8 cellular contexts compared by ENCODE assay signal in genomic region chr16:53094013-53094630, GRCh38. TPM values are rescaled to one million over a fixed set of nuclear protein-coding genes. Genes with fewer than 3 reads are reported as not detected.
DNase-seq lines count a peak whose midpoint lies in the region; ATAC-seq and TF ChIP-seq lines count a peak whose summit lies in the region.

No MANE protein-coding gene starts in this region.

- ATAC-seq in GM18867 (IDR thresholded peaks at IDR 0.05; ENCODE audit: unreplicated experiment) (peak; percentile 46), HG03045 (IDR thresholded peaks at IDR 0.05; ENCODE audit: unreplicated experiment) (peak; percentile 45)

- H3K4me1 ChIP-seq in muscle layer of duodenum (ENCODE audit: control insufficient read depth in 1 of 2, insufficient read depth in 2 of 2, low read length in 2 of 2) = peaks cover 36 to 51% of the 10 kb centered on the region in 2 donors

- H3K27me3 ChIP-seq in muscle layer of duodenum (ENCODE audit: low read depth, low read length) = no peaks in the 10 kb centered on the region

- H3K27ac ChIP-seq in muscle layer of duodenum (ENCODE audit: low read length) = peak overlapping the region; percentile 76

- peaks cover 0 to 5% of the 10 kb centered on the region in 2 donors for H3K36me3 ChIP-seq in muscle layer of duodenum (ENCODE audit: control insufficient read depth in 1 of 2, insufficient read depth in 2 of 2, low read length in 2 of 2)

- DNase-seq in AML-193 (lab: John Stamatoyannopoulos, UW) (peak; percentile 53 to 63), NOMO-1 (lab: John Stamatoyannopoulos, UW; ENCODE audit: unreplicated experiment in 2 of 2) (peak; percentile 39 to 41), choroid plexus epithelial cell (ENCODE audit: low read depth) (peak; percentile 78), amniotic stem cell (lab: John Stamatoyannopoulos, UW) (no peak), mesenteric fat pad (ENCODE audit: low spot score) (no peak)

- H3K9me3 ChIP-seq in muscle layer of duodenum (ENCODE audit: control insufficient read depth in 1 of 2, low read length in 2 of 2) = no peaks in the 10 kb centered on the region

- no peak overlapping the region for H3K4me3 ChIP-seq in choroid plexus epithelial cell (ENCODE audit: low read depth, low read length)
- H3K4me3 ChIP-seq in muscle layer of duodenum (ENCODE audit: low read depth in 1 of 2, low read length in 2 of 2) = no peak overlapping the region

- TF ChIP-seq CTCF in choroid plexus epithelial cell (conservative IDR thresholded peaks at IDR 0.05; ENCODE audit: low read depth, low read length) = no peak

RNA-seq across cellular contexts. Expression of gene CHD9, which starts 39.3 kb away (rescaled TPM):
- total RNA-seq in mesenteric fat pad = 100 TPM

RNA-seq across cellular contexts. Expression of gene CHD9NB, which starts 41.4 kb away (rescaled TPM):
- total RNA-seq in mesenteric fat pad = 0.48 TPM

Comparison
In these comparisons a context has a peak if more than half of its experiments do, and no peak if none do; other contexts are left out.
1. DNase-seq: peak in AML-193 (2 of 2), NOMO-1 (2 of 2) and choroid plexus epithelial cell (single experiment); none in amniotic stem cell (single experiment) and mesenteric fat pad (single experiment).